In the genomic region with DNA sequence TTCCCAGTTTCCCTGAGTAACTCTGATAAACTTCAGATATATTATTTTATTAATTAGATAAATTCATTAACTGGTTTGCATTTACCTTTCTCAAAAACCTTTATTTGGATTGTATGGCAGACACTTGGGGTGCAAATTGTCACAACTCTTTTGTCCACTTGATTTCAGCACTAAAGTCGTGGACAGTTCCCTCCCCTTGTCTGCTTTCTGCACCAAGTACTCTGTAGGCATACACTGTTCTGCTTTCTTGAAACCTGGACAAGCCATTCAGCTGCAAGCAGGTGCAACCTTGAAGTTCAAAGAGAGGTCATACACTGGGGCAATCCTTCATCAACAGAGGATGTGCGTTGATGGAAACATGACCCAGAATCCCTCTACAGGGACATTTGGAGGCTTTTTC, we compare ENCODE assay signal across 12 cellular contexts.
DNase-seq lines count a peak whose midpoint lies in the region; ATAC-seq and TF ChIP-seq lines count a peak whose summit lies in the region.
"Had no signal": no experiment of that assay in that cellular context is flagged by ENCODE, and none has a peak within 500 bp of the region (broad histone marks: within the 10 kb centered on the region; RNA-seq: fewer than 3 reads in every experiment).

No MANE protein-coding gene starts in this region.

- no peak for TF ChIP-seq POLR2A in uterus (IDR thresholded peaks at IDR 0.05)
- TF ChIP-seq POLR2A in tibial nerve (IDR thresholded peaks at IDR 0.05) = no peak

- TF ChIP-seq CTCF in CD14-positive monocyte (IDR thresholded peaks at IDR 0.05) = no peak
- TF ChIP-seq CTCF in uterus (IDR thresholded peaks at IDR 0.05) = no peak
- TF ChIP-seq CTCF in tibial nerve (IDR thresholded peaks at IDR 0.05) = no peak

- H3K4me1 Mint-ChIP-seq in CD14-positive monocyte = no peaks in the 10 kb centered on the region
- H3K4me1 Mint-ChIP-seq in activated CD8-positive, alpha-beta memory T cell treated with anti-CD3 and anti-CD28 coated beads, Interleukin-2, amount 10 ng/mL, durations not matched to agents 7 days and 5 days = no peaks in the 10 kb centered on the region

- no peak overlapping the region for H3K4me3 Mint-ChIP-seq in CD14-positive monocyte
- no peak overlapping the region for H3K4me3 Mint-ChIP-seq in activated CD8-positive, alpha-beta memory T cell treated with anti-CD3 and anti-CD28 coated beads, Interleukin-2, amount 10 ng/mL, durations not matched to agents 7 days and 5 days

- no peak overlapping the region for H3K4me3 ChIP-seq in Jurkat, Clone E6-1 (ENCODE audit: low read length)
- H3K4me3 ChIP-seq in uterus = no peak overlapping the region
- H3K4me3 ChIP-seq in tibial nerve = no peak overlapping the region
- H3K4me3 ChIP-seq: adrenal gland, left lung had no signal

- 24 to 40% methylated on average over 2 of the region's 2 CpGs for WGBS in tibial nerve, 2 donors

- intact Hi-C loops in CD14-positive monocyte (cut with micrococcal nuclease) (no loop called here), uterus (cut with DNase I; ENCODE audit: low total_unique reads) (no loop called here)

- peaks cover 0 to 10% (median 3%) of the 10 kb centered on the region in 7 donors for H3K9me3 Mint-ChIP-seq in CD14-positive monocyte
- peaks cover 2% of the 10 kb centered on the region for H3K9me3 Mint-ChIP-seq in activated CD8-positive, alpha-beta memory T cell treated with anti-CD3 and anti-CD28 coated beads, Interleukin-2, amount 10 ng/mL, durations not matched to agents 7 days and 5 days (ENCODE audit: low read depth)

- H3K36me3 ChIP-seq in uterus (no peaks in the 10 kb centered on the region), tibial nerve (no peaks in the 10 kb centered on the region)
- H3K36me3 ChIP-seq: adrenal gland, left lung had no signal

- H3K27ac ChIP-seq in uterus (no peak overlapping the region), tibial nerve (no peak overlapping the region)
- H3K27ac ChIP-seq: adrenal gland, epithelial cell of prostate, left lung had no signal

- ATAC-seq in activated CD8-positive, alpha-beta memory T cell treated with anti-CD3 and anti-CD28 coated beads, Interleukin-2, amount 10 ng/mL, durations not matched to agents 7 days and 5 days = no peak
- ATAC-seq: left lung had no signal

- H3K4me1 ChIP-seq in uterus (no peaks in the 10 kb centered on the region), tibial nerve (no peaks in the 10 kb centered on the region)
- H3K4me1 ChIP-seq: adrenal gland, left lung had no signal

- CTCF ChIA-PET in activated CD8-positive, alpha-beta memory T cell treated with anti-CD3 and anti-CD28 coated beads, Interleukin-2, amount 10 ng/mL, durations not matched to agents 7 days and 5 days (lab: Charles Lee) = no interaction called here

- H3K27me3 ChIP-seq in uterus (no peaks in the 10 kb centered on the region), tibial nerve (no peaks in the 10 kb centered on the region)
- H3K27me3 ChIP-seq: adrenal gland, left lung had no signal

- H3K27me3 Mint-ChIP-seq in CD14-positive monocyte (ENCODE audit: low read depth in 3 of 3) = no peaks in the 10 kb centered on the region
- no peaks in the 10 kb centered on the region for H3K27me3 Mint-ChIP-seq in activated CD8-positive, alpha-beta memory T cell treated with anti-CD3 and anti-CD28 coated beads, Interleukin-2, amount 10 ng/mL, durations not matched to agents 7 days and 5 days

- TF ChIP-seq EP300 in tibial nerve (IDR thresholded peaks at IDR 0.05) = no peak

- no peaks in the 10 kb centered on the region for H3K36me3 Mint-ChIP-seq in CD14-positive monocyte
- H3K36me3 Mint-ChIP-seq in activated CD8-positive, alpha-beta memory T cell treated with anti-CD3 and anti-CD28 coated beads, Interleukin-2, amount 10 ng/mL, durations not matched to agents 7 days and 5 days = no peaks in the 10 kb centered on the region

- no peaks in the 10 kb centered on the region for H3K9me3 ChIP-seq in uterus
- H3K9me3 ChIP-seq in tibial nerve = no peaks in the 10 kb centered on the region
- H3K9me3 ChIP-seq: adrenal gland had no signal

- H3K27ac Mint-ChIP-seq in CD14-positive monocyte = no peak overlapping the region
- no peak overlapping the region for H3K27ac Mint-ChIP-seq in activated CD8-positive, alpha-beta memory T cell treated with anti-CD3 and anti-CD28 coated beads, Interleukin-2, amount 10 ng/mL, durations not matched to agents 7 days and 5 days

- DNase-seq in Daoy (ENCODE audit: low read depth) = peak; percentile 1
- peak; percentile 54 for DNase-seq in Jurkat, Clone E6-1 (ENCODE audit: low read depth, low spot score)
- peak; percentile 50 for DNase-seq in amniotic epithelial cell (ENCODE audit: low read depth)
- DNase-seq in left kidney (ENCODE audit: low read depth, low spot score) = peak; percentile 87
- no peak for DNase-seq in CD14-positive monocyte (ENCODE audit: low spot score)
- DNase-seq in uterus = no peak
- DNase-seq in activated CD8-positive, alpha-beta memory T cell treated with anti-CD3 and anti-CD28 coated beads, Interleukin-2, amount 10 ng/mL, durations not matched to agents 7 days and 5 days = no peak
- DNase-seq in tibial nerve (ENCODE audit: low spot score in 2 of 2) = no peak
- DNase-seq: left lung, NCI-H2029 had no signal

Comparison
In these comparisons a context has a peak if more than half of its experiments do, and no peak if none do; other contexts are left out.
1. DNase-seq: peak in Daoy (single experiment), Jurkat, Clone E6-1 (single experiment), amniotic epithelial cell (single experiment) and left kidney (single experiment); none in CD14-positive monocyte (single experiment), uterus (0 of 2), activated CD8-positive, alpha-beta memory T cell treated with anti-CD3 and anti-CD28 coated beads, Interleukin-2, amount 10 ng/mL, durations not matched to agents 7 days and 5 days (single experiment) and tibial nerve (0 of 2).